Comparison of ENCODE assay signal across 7 cellular contexts in genomic region chr21:36323032-36323431, GRCh38. TPM values are rescaled to one million over a fixed set of nuclear protein-coding genes. Genes with fewer than 3 reads are reported as not detected.
A peak's percentile ranks its signal among the peaks of the same experiment; 100 is the strongest.
DNase-seq lines count a peak whose midpoint lies in the region; FAIRE-seq and TF ChIP-seq lines count a peak whose summit lies in the region.

No MANE protein-coding gene starts in this region.

- TF ChIP-seq POLR2A in Peyer's patch (IDR thresholded peaks at IDR 0.05) = no peak

- H3K27me3 ChIP-seq in skeletal muscle tissue (ENCODE audit: control insufficient read depth in 3 of 3, insufficient read depth in 3 of 3, low read length in 3 of 3) (no peaks in the 10 kb centered on the region), Peyer's patch (no peaks in the 10 kb centered on the region)

- H3K4me1 ChIP-seq in skeletal muscle tissue (ENCODE audit: control insufficient read depth in 3 of 3, insufficient read depth in 3 of 3, low read length in 3 of 3) (peaks cover 18 to 34% (median 19%) of the 10 kb centered on the region in 3 donors), Peyer's patch (peaks cover 0 to 23% (median 8%) of the 10 kb centered on the region in 4 donors)

- H3K27me3 Mint-ChIP-seq in endothelial cell (ENCODE audit: unreplicated experiment) = peaks cover 5% of the 10 kb centered on the region

- peaks cover 25% of the 10 kb centered on the region for H3K4me1 Mint-ChIP-seq in endothelial cell (ENCODE audit: unreplicated experiment)

- H3K27ac ChIP-seq in skeletal muscle tissue (ENCODE audit: low read depth, low read length) (peak overlapping the region; percentile 97), Peyer's patch (peak overlapping the region in 2 of 4 donors; percentile 2 to 96)

- peak overlapping the region; percentile 11 for H3K27ac Mint-ChIP-seq in endothelial cell (ENCODE audit: unreplicated experiment)

- TF ChIP-seq CTCF in endothelial cell (IDR thresholded peaks at IDR 0.05; ENCODE audit: unreplicated experiment) (no peak), Peyer's patch (IDR thresholded peaks at IDR 0.05) (no peak)

- no peaks in the 10 kb centered on the region for H3K9me3 Mint-ChIP-seq in endothelial cell (ENCODE audit: unreplicated experiment)

- H3K36me3 ChIP-seq in skeletal muscle tissue (ENCODE audit: control insufficient read depth in 3 of 3, insufficient read depth in 3 of 3, low read length in 3 of 3) = no peaks in the 10 kb centered on the region
- no peaks in the 10 kb centered on the region for H3K36me3 ChIP-seq in Peyer's patch

- peak overlapping the region; percentile 67 for H3K4me3 Mint-ChIP-seq in endothelial cell (ENCODE audit: unreplicated experiment)

- H3K36me3 Mint-ChIP-seq in endothelial cell (ENCODE audit: low read depth, unreplicated experiment) = peaks cover 9% of the 10 kb centered on the region

- H3K9me3 ChIP-seq in skeletal muscle tissue (ENCODE audit: control insufficient read depth in 3 of 3, low read length in 3 of 3) = no peaks in the 10 kb centered on the region
- no peaks in the 10 kb centered on the region for H3K9me3 ChIP-seq in Peyer's patch

- no peak for DNase-seq in GM18507 (ENCODE audit: extremely low spot score, insufficient read length, low read depth)
- DNase-seq in RCC 7860 (ENCODE audit: low spot score) = peak; percentile 29
- no peak for DNase-seq in endothelial cell (ENCODE audit: low spot score)
- no peak for DNase-seq in Peyer's patch
- DNase-seq in stimulated activated CD4-positive, alpha-beta T cell treated with anti-CD3 and anti-CD28 coated beads, Interleukin-4, amount 100 ng/mL, for 24 hours = no peak
- DNase-seq in frontal cortex (ENCODE audit: low spot score in 2 of 2) = no peak

- H3K4me3 ChIP-seq in skeletal muscle tissue (ENCODE audit: low read length in 3 of 3) = no peak overlapping the region
- no peak overlapping the region for H3K4me3 ChIP-seq in Peyer's patch

- H3K9ac ChIP-seq in skeletal muscle tissue (ENCODE audit: low read depth in 1 of 3, low read length in 3 of 3) = no peak overlapping the region

- FAIRE-seq in GM18507 (lab: Jason Lieb, UNC) (peak; percentile 68), RCC 7860 (lab: Jason Lieb, UNC) (no peak), frontal cortex (lab: Jason Lieb, UNC) (no peak)

RNA-seq across cellular contexts. Expression of gene MORC3, which starts 3.0 kb away (rescaled TPM):
- 43.0 TPM for total RNA-seq in endothelial cell (ENCODE audit: unreplicated experiment)
- 104 TPM for total RNA-seq in skeletal muscle tissue
- 10 to 100 TPM; 29.4 to 82.5 (median 31.0) TPM for total RNA-seq in Peyer's patch
- 135 TPM for total RNA-seq in frontal cortex
